17 cellular contexts compared by ENCODE assay signal in genomic region chr9:130003943-130004552, GRCh38. TPM values are rescaled to one million over a fixed set of nuclear protein-coding genes. Genes with fewer than 3 reads are reported as not detected.
A peak's percentile ranks its signal among the peaks of the same experiment; 100 is the strongest.
DNase-seq lines count a peak whose midpoint lies in the region; ATAC-seq and TF ChIP-seq lines count a peak whose summit lies in the region.
"Had no signal": no experiment of that assay in that cellular context is flagged by ENCODE, and none has a peak within 500 bp of the region (broad histone marks: within the 10 kb centered on the region; RNA-seq: fewer than 3 reads in every experiment).

No MANE protein-coding gene starts in this region.

- no peak for DNase-seq in CD4-positive, alpha-beta T cell
- no peak for DNase-seq in GM12864 (ENCODE audit: low read depth)
- DNase-seq in activated T-helper 2 cell treated with anti-CD3 and anti-CD28 coated beads, Interferon-gamma antibody, Interleukin-2, Interleukin-4, amounts not matched to agents 10 μg/mL and 5 μg/mL and 100 μg/mL, durations not matched to agents 14 hours and 24 hours and 36 hours (ENCODE audit: low spot score), result no peak
- no peak for DNase-seq in natural killer cell
- no peak for DNase-seq in stimulated activated CD8-positive, alpha-beta memory T cell treated with anti-CD3 and anti-CD28 coated beads, Interleukin-4, amount 100 ng/mL, for 48 hours
- no peak for DNase-seq in cerebellar cortex (ENCODE audit: low spot score)
- DNase-seq in caudate nucleus (lab: John Stamatoyannopoulos, UW), result no peak
- DNase-seq: activated CD4-positive, CD25-positive, alpha-beta regulatory T cell treated with anti-CD3 and anti-CD28 coated beads, Interleukin-2, amount 50 U/mL, for 72 hours; foreskin keratinocyte; KBM-7; left lung; NCI-H2081 treated with DMSO at 0.1 percent for 48 hours; NCI-H524 treated with DMSO at 0.1 percent for 48 hours; pancreas; PC-3; T1000 had no signal

- H3K9me3 ChIP-seq in CD4-positive, alpha-beta T cell (ENCODE audit: control insufficient read depth, low read length), result no peaks in the 10 kb centered on the region
- H3K9me3 ChIP-seq: HAP-1, left lung, pancreas had no signal

- H3K27me3 ChIP-seq in CD4-positive, alpha-beta T cell (ENCODE audit: control insufficient read depth, insufficient read depth, low read length), result no peaks in the 10 kb centered on the region
- H3K27me3 ChIP-seq: foreskin keratinocyte, left lung, pancreas had no signal

- H3K27ac Mint-ChIP-seq in CD4-positive, alpha-beta T cell, result peak overlapping the region; percentile 81
- peak overlapping the region; percentile 12 for H3K27ac Mint-ChIP-seq in activated T-helper 2 cell treated with anti-CD3 and anti-CD28 coated beads, Interferon-gamma antibody, Interleukin-2, Interleukin-4, amounts not matched to agents 10 μg/mL and 5 μg/mL and 100 μg/mL, durations not matched to agents 14 hours and 24 hours and 36 hours
- H3K27ac Mint-ChIP-seq in natural killer cell, result peak overlapping the region; percentile 69 to 83

- CTCF ChIA-PET in CD4-positive, alpha-beta T cell (lab: Charles Lee), result interaction anchor here (0.9 to 1.5 kb wide), 5 partner anchors 9 to 135 kb away, joined by 3 to 7 read pairs (median 4); no protein-coding TSS in a partner anchor

- intact Hi-C loops in CD4-positive, alpha-beta T cell (cut with DNase I, micrococcal nuclease), result no loop called here
- intact Hi-C loops in activated T-helper 2 cell treated with anti-CD3 and anti-CD28 coated beads, Interferon-gamma antibody, Interleukin-2, Interleukin-4, amounts not matched to agents 10 μg/mL and 5 μg/mL and 100 μg/mL, durations not matched to agents 14 hours and 24 hours and 36 hours (cut with micrococcal nuclease), result no loop called here
- intact Hi-C loops in natural killer cell (cut with micrococcal nuclease), result no loop called here

- peak overlapping the region; percentile 25 for H3K4me3 Mint-ChIP-seq in CD4-positive, alpha-beta T cell
- H3K4me3 Mint-ChIP-seq in activated T-helper 2 cell treated with anti-CD3 and anti-CD28 coated beads, Interferon-gamma antibody, Interleukin-2, Interleukin-4, amounts not matched to agents 10 μg/mL and 5 μg/mL and 100 μg/mL, durations not matched to agents 14 hours and 24 hours and 36 hours (ENCODE audit: low read depth), result no peak overlapping the region
- H3K4me3 Mint-ChIP-seq in natural killer cell, result peak overlapping the region; percentile 10

- no peaks in the 10 kb centered on the region for H3K27me3 Mint-ChIP-seq in CD4-positive, alpha-beta T cell
- H3K27me3 Mint-ChIP-seq in activated T-helper 2 cell treated with anti-CD3 and anti-CD28 coated beads, Interferon-gamma antibody, Interleukin-2, Interleukin-4, amounts not matched to agents 10 μg/mL and 5 μg/mL and 100 μg/mL, durations not matched to agents 14 hours and 24 hours and 36 hours (ENCODE audit: low read depth), result no peaks in the 10 kb centered on the region
- no peaks in the 10 kb centered on the region for H3K27me3 Mint-ChIP-seq in natural killer cell (ENCODE audit: low read depth in 2 of 2)

- peaks cover 72% of the 10 kb centered on the region for H3K4me1 Mint-ChIP-seq in CD4-positive, alpha-beta T cell (ENCODE audit: low read depth)
- peaks cover 50% of the 10 kb centered on the region for H3K4me1 Mint-ChIP-seq in activated T-helper 2 cell treated with anti-CD3 and anti-CD28 coated beads, Interferon-gamma antibody, Interleukin-2, Interleukin-4, amounts not matched to agents 10 μg/mL and 5 μg/mL and 100 μg/mL, durations not matched to agents 14 hours and 24 hours and 36 hours (ENCODE audit: low read depth)
- H3K4me1 Mint-ChIP-seq in natural killer cell, result peaks cover 40 to 68% of the 10 kb centered on the region in 2 donors

- no peak for ATAC-seq in CD4-positive, alpha-beta T cell (ENCODE audit: poor library complexity)
- no peak for ATAC-seq in natural killer cell
- ATAC-seq: foreskin keratinocyte, left lung, pancreas, PC-3 had no signal

- TF ChIP-seq CTCF in CD4-positive, alpha-beta T cell (IDR thresholded peaks at IDR 0.05), result no peak
- TF ChIP-seq CTCF in GM12864 (IDR thresholded peaks at IDR 0.05; ENCODE audit: low read depth, low read length, missing control alignments), result no peak
- TF ChIP-seq CTCF in natural killer cell (IDR thresholded peaks at IDR 0.05), result no peak

- H3K4me3 ChIP-seq in GM12864 (ENCODE audit: low read depth, low read length), result peak overlapping the region; percentile 55; the same call in 1 of the 2 replicates
- H3K4me3 ChIP-seq: HAP-1, left lung, pancreas had no signal

- H3K27ac ChIP-seq in CD4-positive, alpha-beta T cell (ENCODE audit: low read depth, low read length), result no peak overlapping the region
- H3K27ac ChIP-seq in caudate nucleus (ENCODE audit: low read depth, low read length), result no peak overlapping the region
- H3K27ac ChIP-seq: foreskin keratinocyte, left lung, pancreas had no signal

- H3K36me3 Mint-ChIP-seq in CD4-positive, alpha-beta T cell (ENCODE audit: low read depth), result peaks cover 73% of the 10 kb centered on the region
- H3K36me3 Mint-ChIP-seq in activated T-helper 2 cell treated with anti-CD3 and anti-CD28 coated beads, Interferon-gamma antibody, Interleukin-2, Interleukin-4, amounts not matched to agents 10 μg/mL and 5 μg/mL and 100 μg/mL, durations not matched to agents 14 hours and 24 hours and 36 hours (ENCODE audit: low read depth), result peaks cover 69% of the 10 kb centered on the region
- H3K36me3 Mint-ChIP-seq in natural killer cell, result no peaks in the 10 kb centered on the region

- no peaks in the 10 kb centered on the region for H3K9me3 Mint-ChIP-seq in CD4-positive, alpha-beta T cell
- H3K9me3 Mint-ChIP-seq in activated T-helper 2 cell treated with anti-CD3 and anti-CD28 coated beads, Interferon-gamma antibody, Interleukin-2, Interleukin-4, amounts not matched to agents 10 μg/mL and 5 μg/mL and 100 μg/mL, durations not matched to agents 14 hours and 24 hours and 36 hours, result no peaks in the 10 kb centered on the region
- no peaks in the 10 kb centered on the region for H3K9me3 Mint-ChIP-seq in natural killer cell

- POLR2A ChIA-PET in CD4-positive, alpha-beta T cell (lab: Charles Lee), result interaction anchor here (0.9 kb wide), 1 partner anchor 117 kb away, joined by 4 read pairs; no protein-coding TSS in a partner anchor

RNA-seq across cellular contexts. Expression of gene FNBP1, which starts 38.9 kb away (rescaled TPM):
- 100 to 1,000 TPM; 166 to 181 TPM for total RNA-seq in CD4-positive, alpha-beta T cell
- total RNA-seq in activated T-helper 2 cell treated with anti-CD3 and anti-CD28 coated beads, Interferon-gamma antibody, Interleukin-2, Interleukin-4, amounts not matched to agents 10 μg/mL and 5 μg/mL and 100 μg/mL, durations not matched to agents 14 hours and 24 hours and 36 hours, result 358 and 359 TPM in 2 replicates
- 100 to 1,000 TPM; 177 to 209 (median 203) TPM for total RNA-seq in natural killer cell

RNA-seq across cellular contexts. Expression of gene GPR107, which starts 49.7 kb away (rescaled TPM):
- 10 to 100 TPM; 18.9 to 19.2 TPM for total RNA-seq in CD4-positive, alpha-beta T cell
- 22.3 and 23.7 TPM in 2 replicates for total RNA-seq in activated T-helper 2 cell treated with anti-CD3 and anti-CD28 coated beads, Interferon-gamma antibody, Interleukin-2, Interleukin-4, amounts not matched to agents 10 μg/mL and 5 μg/mL and 100 μg/mL, durations not matched to agents 14 hours and 24 hours and 36 hours
- total RNA-seq in natural killer cell, result 10 to 100 TPM; 32.9 to 49.5 (median 41.8) TPM

Comparison
In these comparisons a context has a peak if more than half of its experiments do, and no peak if none do; other contexts are left out.
1. H3K27ac Mint-ChIP-seq: peak in every context shown above with its lines; median percentile 81 in CD4-positive, alpha-beta T cell; 76 in natural killer cell; 12 in activated T-helper 2 cell treated with anti-CD3 and anti-CD28 coated beads, Interferon-gamma antibody, Interleukin-2, Interleukin-4, amounts not matched to agents 10 μg/mL and 5 μg/mL and 100 μg/mL, durations not matched to agents 14 hours and 24 hours and 36 hours.